Comparison of ENCODE assay signal across 2 cellular contexts in the genomic region with DNA sequence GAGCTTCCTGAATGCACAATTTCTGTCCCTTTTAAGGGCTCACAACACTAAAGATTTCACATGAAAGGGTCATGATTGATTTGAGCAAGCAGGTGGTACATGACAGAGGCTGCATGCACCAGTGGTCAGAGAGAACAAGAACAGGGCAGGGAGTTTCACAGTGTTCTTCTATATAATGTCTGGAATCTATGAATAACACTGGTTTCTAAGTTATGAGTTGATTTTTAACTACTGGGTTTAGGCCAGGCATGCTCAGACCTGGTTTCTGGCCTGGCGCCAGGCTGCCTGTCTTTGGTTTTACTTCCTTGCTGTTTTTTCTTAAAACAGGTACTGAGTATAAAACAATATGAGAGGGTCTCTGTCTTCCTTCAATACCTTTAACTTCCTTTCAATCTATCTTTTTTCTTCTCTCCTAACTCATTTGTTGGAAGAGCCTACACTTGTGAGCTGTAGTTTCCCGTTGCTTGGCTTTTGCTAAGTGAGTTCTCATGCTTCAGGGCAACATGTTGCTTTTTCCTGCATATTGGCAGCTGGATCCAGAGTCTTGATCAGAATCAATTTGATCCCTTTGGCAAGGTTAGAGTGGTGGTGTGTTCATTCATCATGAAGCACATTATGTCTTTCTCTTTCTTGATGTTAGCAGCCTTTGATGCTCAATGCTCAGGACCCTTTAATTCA.
TF ChIP-seq lines count a peak whose summit lies in the region.

No MANE protein-coding gene starts in this region.

TF ChIP-seq in H1, 55 proteins besides CTCF, POLR2A, EP300 and RAD21:
- no peak for TF ChIP-seq YY1 (IDR thresholded peaks at IDR 0.05; ENCODE audit: low read depth, low read length)
- TF ChIP-seq, protein P1, sequence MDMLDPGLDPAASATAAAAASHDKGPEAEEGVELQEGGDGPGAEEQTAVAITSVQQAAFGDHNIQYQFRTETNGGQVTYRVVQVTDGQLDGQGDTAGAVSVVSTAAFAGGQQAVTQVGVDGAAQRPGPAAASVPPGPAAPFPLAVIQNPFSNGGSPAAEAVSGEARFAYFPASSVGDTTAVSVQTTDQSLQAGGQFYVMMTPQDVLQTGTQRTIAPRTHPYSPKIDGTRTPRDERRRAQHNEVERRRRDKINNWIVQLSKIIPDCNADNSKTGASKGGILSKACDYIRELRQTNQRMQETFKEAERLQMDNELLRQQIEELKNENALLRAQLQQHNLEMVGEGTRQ (IDR thresholded peaks at IDR 0.05; ENCODE audit: low read length): no peak
- no peak for TF ChIP-seq GABPA (IDR thresholded peaks at IDR 0.05; ENCODE audit: borderline replicate concordance, insufficient read depth, low read length)
- no peak for TF ChIP-seq ASH2L (IDR thresholded peaks at IDR 0.05; ENCODE audit: low read length)
- TF ChIP-seq CBX5 (IDR thresholded peaks at IDR 0.05; ENCODE audit: low read depth, low read length): no peak
- no peak for TF ChIP-seq SAP30 (IDR thresholded peaks at IDR 0.05; ENCODE audit: insufficient read depth, insufficient replicate concordance, low read length)
- no peak for TF ChIP-seq SP1 (IDR thresholded peaks at IDR 0.05; ENCODE audit: low read depth, low read length)
- TF ChIP-seq EGR1 (IDR thresholded peaks at IDR 0.05; ENCODE audit: borderline replicate concordance, low read depth, low read length): no peak
- TF ChIP-seq BCL11A (IDR thresholded peaks at IDR 0.05; ENCODE audit: low read depth in 2 of 2, low read length in 2 of 2): no peak
- no peak for TF ChIP-seq SP2 (IDR thresholded peaks at IDR 0.05; ENCODE audit: low read length)
- TF ChIP-seq MAFK (IDR thresholded peaks at IDR 0.05; ENCODE audit: low read depth, low read length): no peak
- no peak for TF ChIP-seq POLR2AphosphoS5 (IDR thresholded peaks at IDR 0.05; ENCODE audit: low read depth, low read length)
- TF ChIP-seq, protein P2, sequence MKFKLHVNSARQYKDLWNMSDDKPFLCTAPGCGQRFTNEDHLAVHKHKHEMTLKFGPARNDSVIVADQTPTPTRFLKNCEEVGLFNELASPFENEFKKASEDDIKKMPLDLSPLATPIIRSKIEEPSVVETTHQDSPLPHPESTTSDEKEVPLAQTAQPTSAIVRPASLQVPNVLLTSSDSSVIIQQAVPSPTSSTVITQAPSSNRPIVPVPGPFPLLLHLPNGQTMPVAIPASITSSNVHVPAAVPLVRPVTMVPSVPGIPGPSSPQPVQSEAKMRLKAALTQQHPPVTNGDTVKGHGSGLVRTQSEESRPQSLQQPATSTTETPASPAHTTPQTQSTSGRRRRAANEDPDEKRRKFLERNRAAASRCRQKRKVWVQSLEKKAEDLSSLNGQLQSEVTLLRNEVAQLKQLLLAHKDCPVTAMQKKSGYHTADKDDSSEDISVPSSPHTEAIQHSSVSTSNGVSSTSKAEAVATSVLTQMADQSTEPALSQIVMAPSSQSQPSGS (IDR thresholded peaks at IDR 0.05; ENCODE audit: low read length): no peak
- no peak for TF ChIP-seq JUN (IDR thresholded peaks at IDR 0.05; ENCODE audit: low read depth, low read length)
- TF ChIP-seq CREB1 (IDR thresholded peaks at IDR 0.05): no peak
- no peak for TF ChIP-seq CTBP2 (IDR thresholded peaks at IDR 0.05; ENCODE audit: borderline replicate concordance, insufficient read depth, insufficient read length, low read length)

TF ChIP-seq in WTC11, 78 proteins besides CTCF, POLR2A, EP300 and RAD21:
- TF ChIP-seq, protein P3, sequence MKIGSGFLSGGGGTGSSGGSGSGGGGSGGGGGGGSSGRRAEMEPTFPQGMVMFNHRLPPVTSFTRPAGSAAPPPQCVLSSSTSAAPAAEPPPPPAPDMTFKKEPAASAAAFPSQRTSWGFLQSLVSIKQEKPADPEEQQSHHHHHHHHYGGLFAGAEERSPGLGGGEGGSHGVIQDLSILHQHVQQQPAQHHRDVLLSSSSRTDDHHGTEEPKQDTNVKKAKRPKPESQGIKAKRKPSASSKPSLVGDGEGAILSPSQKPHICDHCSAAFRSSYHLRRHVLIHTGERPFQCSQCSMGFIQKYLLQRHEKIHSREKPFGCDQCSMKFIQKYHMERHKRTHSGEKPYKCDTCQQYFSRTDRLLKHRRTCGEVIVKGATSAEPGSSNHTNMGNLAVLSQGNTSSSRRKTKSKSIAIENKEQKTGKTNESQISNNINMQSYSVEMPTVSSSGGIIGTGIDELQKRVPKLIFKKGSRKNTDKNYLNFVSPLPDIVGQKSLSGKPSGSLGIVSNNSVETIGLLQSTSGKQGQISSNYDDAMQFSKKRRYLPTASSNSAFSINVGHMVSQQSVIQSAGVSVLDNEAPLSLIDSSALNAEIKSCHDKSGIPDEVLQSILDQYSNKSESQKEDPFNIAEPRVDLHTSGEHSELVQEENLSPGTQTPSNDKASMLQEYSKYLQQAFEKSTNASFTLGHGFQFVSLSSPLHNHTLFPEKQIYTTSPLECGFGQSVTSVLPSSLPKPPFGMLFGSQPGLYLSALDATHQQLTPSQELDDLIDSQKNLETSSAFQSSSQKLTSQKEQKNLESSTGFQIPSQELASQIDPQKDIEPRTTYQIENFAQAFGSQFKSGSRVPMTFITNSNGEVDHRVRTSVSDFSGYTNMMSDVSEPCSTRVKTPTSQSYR (CRISPR knock-in tag; IDR thresholded peaks at IDR 0.05): no peak
